Comparison of ENCODE assay signal across 9 cellular contexts in genomic region chr9:21800931-21801682, GRCh38. TPM values are rescaled to one million over a fixed set of nuclear protein-coding genes. Genes with fewer than 3 reads are reported as not detected.
A peak's percentile ranks its signal among the peaks of the same experiment; 100 is the strongest.
DNase-seq lines count a peak whose midpoint lies in the region; ATAC-seq and TF ChIP-seq lines count a peak whose summit lies in the region.
"Had no signal": no experiment of that assay in that cellular context is flagged by ENCODE, and none has a peak within 500 bp of the region (broad histone marks: within the 10 kb centered on the region; RNA-seq: fewer than 3 reads in every experiment).

No MANE protein-coding gene starts in this region.

- H3K9ac ChIP-seq in skeletal muscle tissue (ENCODE audit: low read depth in 1 of 3, low read length in 3 of 3) = peak overlapping the region in 2 of 3 donors; percentile 82 to 85

- ATAC-seq in right cardiac atrium (no peak), HG02981 (IDR thresholded peaks at IDR 0.05; ENCODE audit: unreplicated experiment) (no peak), HG03039 (IDR thresholded peaks at IDR 0.05; ENCODE audit: unreplicated experiment) (no peak)
- ATAC-seq: K562 had no signal

- H3K9me3 ChIP-seq in HEK293 (ENCODE audit: control insufficient read depth, insufficient read depth, low read depth, low read length) (no peaks in the 10 kb centered on the region), right cardiac atrium (ENCODE audit: control insufficient read depth, low read length) (no peaks in the 10 kb centered on the region), skeletal muscle tissue (ENCODE audit: control insufficient read depth in 3 of 3, low read length in 3 of 3) (no peaks in the 10 kb centered on the region)

- H3K4me1 ChIP-seq in HEK293 (ENCODE audit: control insufficient read depth, insufficient read depth, low read length) = peaks cover 2% of the 10 kb centered on the region; the same call in 1 of the 2 replicates
- no peaks in the 10 kb centered on the region for H3K4me1 ChIP-seq in right cardiac atrium (ENCODE audit: control insufficient read depth, insufficient read depth, low read length)
- peaks cover 11 to 24% (median 16%) of the 10 kb centered on the region in 3 donors for H3K4me1 ChIP-seq in skeletal muscle tissue (ENCODE audit: control insufficient read depth in 3 of 3, insufficient read depth in 3 of 3, low read length in 3 of 3)

- no peak for DNase-seq in activated CD4-positive, alpha-beta memory T cell treated with anti-CD3 and anti-CD28 coated beads for 36 hours
- DNase-seq in right cardiac atrium (no peak), H4 (ENCODE audit: low spot score) (no peak), iPS-NIHi7 (ENCODE audit: extremely low spot score) (no peak)

- no peak for TF ChIP-seq CTCF in HEK293 (tag by site-specific recombination; IDR thresholded peaks at IDR 0.05)

- H3K27me3 ChIP-seq in right cardiac atrium (ENCODE audit: control insufficient read depth, insufficient read depth) (no peaks in the 10 kb centered on the region), skeletal muscle tissue (ENCODE audit: control insufficient read depth in 3 of 3, insufficient read depth in 3 of 3, low read length in 3 of 3) (peaks cover 0 to 3% (median 0%) of the 10 kb centered on the region in 3 donors)

- peak overlapping the region; percentile 99 for H3K27ac Mint-ChIP-seq in activated CD4-positive, alpha-beta memory T cell treated with anti-CD3 and anti-CD28 coated beads for 36 hours

- WGBS in right cardiac atrium = 77% methylated on average over 11 of the region's 11 CpGs

- intact Hi-C loops in activated CD4-positive, alpha-beta memory T cell treated with anti-CD3 and anti-CD28 coated beads for 36 hours (cut with micrococcal nuclease) = loop anchor here (5.0 kb wide), 1 partner anchor 224 kb away; no protein-coding TSS in a partner anchor
- intact Hi-C loops in right cardiac atrium (cut with DNase I) = loop anchor here in 3 of 4 donors (10.0 kb wide), 2 partner anchors 204 to 466 kb away; partner anchors contain the start of genes CDKN2B (in 2 of the 3) and KLHL9 (in 1 of the 3)

- no peaks in the 10 kb centered on the region for H3K9me3 Mint-ChIP-seq in activated CD4-positive, alpha-beta memory T cell treated with anti-CD3 and anti-CD28 coated beads for 36 hours

- H3K4me1 Mint-ChIP-seq in activated CD4-positive, alpha-beta memory T cell treated with anti-CD3 and anti-CD28 coated beads for 36 hours (ENCODE audit: low read depth) = peaks cover 32% of the 10 kb centered on the region

- CTCF ChIA-PET in HEK293 (lab: Yijun Ruan, JAX) = interaction anchor here (0.6 to 1.3 kb wide), 2 partner anchors 11 to 333 kb away, joined by 3 to 5 read pairs; no protein-coding TSS in a partner anchor
- CTCF ChIA-PET in activated CD4-positive, alpha-beta memory T cell treated with anti-CD3 and anti-CD28 coated beads for 36 hours (lab: Charles Lee) = interaction anchor here (0.8 to 4.7 kb wide), 3 partner anchors 12 to 208 kb away, joined by 4 to 25 read pairs (median 14); partner anchors contain the start of gene CDKN2B

- peaks cover 17% of the 10 kb centered on the region for H3K27me3 Mint-ChIP-seq in activated CD4-positive, alpha-beta memory T cell treated with anti-CD3 and anti-CD28 coated beads for 36 hours

- H3K27ac ChIP-seq in HEK293 (ENCODE audit: extremely low read depth, low read depth, low read length) (no peak overlapping the region; the same call in 1 of the 2 replicates), right cardiac atrium (ENCODE audit: low read length) (peak overlapping the region; percentile 58), skeletal muscle tissue (ENCODE audit: low read depth, low read length) (peak overlapping the region; percentile 82)

- peak overlapping the region; percentile 98 for H3K4me3 Mint-ChIP-seq in activated CD4-positive, alpha-beta memory T cell treated with anti-CD3 and anti-CD28 coated beads for 36 hours

- H3K4me3 ChIP-seq in HEK293 (ENCODE audit: low read depth, low read length) (peak overlapping the region; percentile 82), right cardiac atrium (ENCODE audit: low read length) (peak overlapping the region; percentile 81), skeletal muscle tissue (ENCODE audit: low read length in 3 of 3) (peak overlapping the region; percentile 86 to 93 (median 88))
- H3K4me3 ChIP-seq: K562 had no signal

- H3K36me3 ChIP-seq in HEK293 (ENCODE audit: control insufficient read depth in 2 of 2, insufficient read depth in 1 of 2, low read length in 2 of 2) = peaks cover 0 to 18% of the 10 kb centered on the region in 2 experiments; a peak in 1 of 3 replicates
- no peaks in the 10 kb centered on the region for H3K36me3 ChIP-seq in skeletal muscle tissue (ENCODE audit: control insufficient read depth in 3 of 3, insufficient read depth in 3 of 3, low read length in 3 of 3)

- POLR2A ChIA-PET in HEK293 (lab: Yijun Ruan, JAX) = interaction anchor here (1.5 to 2.5 kb wide), 4 partner anchors 206 to 466 kb away, joined by 3 to 10 read pairs (median 8); partner anchors contain the start of genes CDKN2B and KLHL9
- POLR2A ChIA-PET in activated CD4-positive, alpha-beta memory T cell treated with anti-CD3 and anti-CD28 coated beads for 36 hours (lab: Charles Lee) = no interaction called here

- peaks cover 13% of the 10 kb centered on the region for H3K36me3 Mint-ChIP-seq in activated CD4-positive, alpha-beta memory T cell treated with anti-CD3 and anti-CD28 coated beads for 36 hours

TF ChIP-seq in HEK293, 187 proteins besides CTCF, POLR2A, EP300 and RAD21 (continues in another document):
- no peak for TF ChIP-seq ZFP3 (tag by site-specific recombination; IDR thresholded peaks at IDR 0.05; ENCODE audit: low read depth)
- TF ChIP-seq EGR2 (tag by site-specific recombination; IDR thresholded peaks at IDR 0.05; ENCODE audit: low read depth) = no peak
- TF ChIP-seq, protein P1, sequence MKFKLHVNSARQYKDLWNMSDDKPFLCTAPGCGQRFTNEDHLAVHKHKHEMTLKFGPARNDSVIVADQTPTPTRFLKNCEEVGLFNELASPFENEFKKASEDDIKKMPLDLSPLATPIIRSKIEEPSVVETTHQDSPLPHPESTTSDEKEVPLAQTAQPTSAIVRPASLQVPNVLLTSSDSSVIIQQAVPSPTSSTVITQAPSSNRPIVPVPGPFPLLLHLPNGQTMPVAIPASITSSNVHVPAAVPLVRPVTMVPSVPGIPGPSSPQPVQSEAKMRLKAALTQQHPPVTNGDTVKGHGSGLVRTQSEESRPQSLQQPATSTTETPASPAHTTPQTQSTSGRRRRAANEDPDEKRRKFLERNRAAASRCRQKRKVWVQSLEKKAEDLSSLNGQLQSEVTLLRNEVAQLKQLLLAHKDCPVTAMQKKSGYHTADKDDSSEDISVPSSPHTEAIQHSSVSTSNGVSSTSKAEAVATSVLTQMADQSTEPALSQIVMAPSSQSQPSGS (tag by site-specific recombination; IDR thresholded peaks at IDR 0.05; ENCODE audit: low read depth) = no peak
- TF ChIP-seq ZNF362 (tag by site-specific recombination; IDR thresholded peaks at IDR 0.05) = no peak
- no peak for TF ChIP-seq ZNF391 (tag by site-specific recombination; IDR thresholded peaks at IDR 0.05; ENCODE audit: borderline replicate concordance, low read depth)
- no peak for TF ChIP-seq OVOL3 (tag by site-specific recombination; IDR thresholded peaks at IDR 0.05)
- no peak for TF ChIP-seq ZBTB20 (tag by site-specific recombination; IDR thresholded peaks at IDR 0.05)
- TF ChIP-seq ZNF654 (tag by site-specific recombination; IDR thresholded peaks at IDR 0.05; ENCODE audit: low read depth) = no peak
- no peak for TF ChIP-seq SP2 (tag by site-specific recombination; IDR thresholded peaks at IDR 0.05)
- TF ChIP-seq, protein P2, sequence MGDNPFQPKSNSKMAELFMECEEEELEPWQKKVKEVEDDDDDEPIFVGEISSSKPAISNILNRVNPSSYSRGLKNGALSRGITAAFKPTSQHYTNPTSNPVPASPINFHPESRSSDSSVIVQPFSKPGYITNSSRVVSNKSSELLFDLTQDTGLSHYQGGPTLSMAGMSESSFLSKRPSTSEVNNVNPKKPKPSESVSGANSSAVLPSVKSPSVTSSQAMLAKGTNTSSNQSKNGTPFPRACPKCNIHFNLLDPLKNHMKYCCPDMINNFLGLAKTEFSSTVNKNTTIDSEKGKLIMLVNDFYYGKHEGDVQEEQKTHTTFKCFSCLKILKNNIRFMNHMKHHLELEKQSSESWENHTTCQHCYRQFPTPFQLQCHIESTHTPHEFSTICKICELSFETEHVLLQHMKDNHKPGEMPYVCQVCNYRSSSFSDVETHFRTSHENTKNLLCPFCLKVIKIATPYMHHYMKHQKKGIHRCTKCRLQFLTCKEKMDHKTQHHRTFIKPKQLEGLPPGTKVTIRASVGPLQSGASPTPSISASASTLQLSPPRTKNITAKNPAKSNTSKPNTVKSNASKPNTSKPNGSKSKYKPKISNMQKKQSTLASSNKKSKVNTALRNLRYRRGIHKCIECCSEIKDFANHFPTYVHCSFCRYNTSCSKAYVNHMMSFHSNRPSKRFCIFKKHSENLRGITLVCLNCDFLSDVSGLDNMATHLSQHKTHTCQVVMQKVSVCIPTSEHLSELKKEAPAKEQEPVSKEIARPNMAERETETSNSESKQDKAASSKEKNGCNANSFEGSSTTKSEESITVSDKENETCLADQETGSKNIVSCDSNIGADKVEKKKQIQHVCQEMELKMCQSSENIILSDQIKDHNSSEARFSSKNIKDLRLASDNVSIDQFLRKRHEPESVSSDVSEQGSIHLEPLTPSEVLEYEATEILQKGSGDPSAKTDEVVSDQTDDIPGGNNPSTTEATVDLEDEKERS (tag by site-specific recombination; IDR thresholded peaks at IDR 0.05) = no peak
- TF ChIP-seq ZNF266 (tag by site-specific recombination; IDR thresholded peaks at IDR 0.05; ENCODE audit: low read depth) = no peak
- no peak for TF ChIP-seq ZNF341 (tag by site-specific recombination; IDR thresholded peaks at IDR 0.05; ENCODE audit: low read depth)
- TF ChIP-seq ZNF37A (tag by site-specific recombination; IDR thresholded peaks at IDR 0.05) = no peak
- TF ChIP-seq ZNF16 (tag by site-specific recombination; IDR thresholded peaks at IDR 0.05; ENCODE audit: low read depth) = no peak
- no peak for TF ChIP-seq ZNF623 (tag by site-specific recombination; IDR thresholded peaks at IDR 0.05)
- no peak for TF ChIP-seq ZBTB1 (tag by site-specific recombination; IDR thresholded peaks at IDR 0.05)

RNA-seq across cellular contexts. Expression of gene MTAP, which starts 1.3 kb away (rescaled TPM):
- total RNA-seq in activated CD4-positive, alpha-beta memory T cell treated with anti-CD3 and anti-CD28 coated beads for 36 hours = 10 to 100 TPM; 55.6 to 62.3 TPM
- 10 to 100 TPM; 20.8 to 22.3 (median 22.2) TPM for total RNA-seq in right cardiac atrium
- 7.4 TPM for polyA plus RNA-seq in right cardiac atrium
- 22.4 TPM for total RNA-seq in skeletal muscle tissue
- total RNA-seq in H4 (2014; rRNA removed; shearing (Covaris generic)) = not detected in 2 replicates
- polyA plus RNA-seq: K562 had no signal

Comparison
In these comparisons a context has a peak if more than half of its experiments do, and no peak if none do; other contexts are left out.
1. RNA of gene MTAP, which starts 1.3 kb away (total RNA-seq): 55.6 to 62.3 TPM in activated CD4-positive, alpha-beta memory T cell treated with anti-CD3 and anti-CD28 coated beads for 36 hours, 22.4 TPM in skeletal muscle tissue (single experiment) and 20.8 to 22.3 TPM in right cardiac atrium; not detected in H4; every median in the first group is over 10 times any median in the second.
2. Peak in every context shown above with its lines, with median percentiles within 50 percentile points of each other: H3K4me3 ChIP-seq.